37 cellular contexts compared by ENCODE assay signal in the genomic region with DNA sequence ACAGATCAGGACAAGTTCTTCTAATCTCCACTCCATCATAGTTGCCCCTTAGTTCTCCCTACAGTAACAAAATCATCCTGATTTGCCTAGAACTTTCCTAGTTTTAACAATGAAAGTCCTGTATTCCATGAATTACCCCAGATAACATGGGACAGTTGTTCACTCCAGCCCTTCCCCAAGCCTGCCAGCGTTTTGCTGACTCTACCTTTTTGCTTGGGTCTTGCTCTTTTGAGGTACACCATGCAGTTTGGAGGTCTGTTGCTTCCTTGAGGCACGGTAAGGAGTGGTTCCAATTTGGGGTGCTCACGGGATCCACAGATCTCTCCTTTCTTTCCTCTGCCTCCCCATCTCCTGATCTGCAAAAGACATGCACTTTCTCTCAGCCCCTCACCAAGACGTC.
"Had no signal": no experiment of that assay in that cellular context is flagged by ENCODE, and none has a peak within 500 bp of the region (broad histone marks: within the 10 kb centered on the region; RNA-seq: fewer than 3 reads in every experiment).

No MANE protein-coding gene starts in this region.

- ATAC-seq: activated CD8-positive, alpha-beta memory T cell treated with anti-CD3 and anti-CD28 coated beads, Interleukin-2, amount 10 ng/mL, durations not matched to agents 7 days and 5 days; activated CD8-positive, alpha-beta T cell treated with anti-CD3 and anti-CD28 coated beads, Interleukin-2, amount 10 ng/mL, durations not matched to agents 7 days and 5 days; activated naive CD8-positive, alpha-beta T cell treated with anti-CD3 and anti-CD28 coated beads, Interleukin-2, amount 50 U/mL, for 24 hours had no signal

- H3K27me3 Mint-ChIP-seq: activated CD8-positive, alpha-beta memory T cell treated with anti-CD3 and anti-CD28 coated beads, Interleukin-2, amount 10 ng/mL, durations not matched to agents 7 days and 5 days; activated naive CD4-positive, alpha-beta T cell treated with anti-CD3 and anti-CD28 coated beads, Interleukin-2, amount 50 U/mL, for 24 hours; activated naive CD8-positive, alpha-beta T cell treated with anti-CD3 and anti-CD28 coated beads, Interleukin-2, amount 10 ng/mL, durations not matched to agents 7 days and 5 days; activated T-cell treated with anti-CD3 and anti-CD28 coated beads, Interleukin-2, amount 50 U/mL, for 24 hours; central memory CD8-positive, alpha-beta T cell had no signal

- H3K27ac ChIP-seq: ascending aorta, cardiac muscle cell, VCaP had no signal

- H3K36me3 Mint-ChIP-seq: activated CD8-positive, alpha-beta memory T cell treated with anti-CD3 and anti-CD28 coated beads, Interleukin-2, amount 10 ng/mL, durations not matched to agents 7 days and 5 days; activated naive CD8-positive, alpha-beta T cell; brain had no signal

- H3K4me1 ChIP-seq: ascending aorta had no signal

- H3K4me3 Mint-ChIP-seq: activated B cell treated with CpG ODN at 0.5 μM for 24 hours; activated CD4-positive, alpha-beta memory T cell treated with anti-CD3 and anti-CD28 coated beads, Interleukin-2, amount 10 ng/mL, durations not matched to agents 7 days and 5 days; activated CD4-positive, alpha-beta T cell treated with anti-CD3 and anti-CD28 coated beads, Interleukin-2, amount 10 ng/mL, durations not matched to agents 24 days and 14 days; activated CD8-positive, alpha-beta memory T cell treated with anti-CD3 and anti-CD28 coated beads, Interleukin-2, amount 10 ng/mL, durations not matched to agents 7 days and 5 days; activated CD8-positive, alpha-beta T cell treated with anti-CD3 and anti-CD28 coated beads, Interleukin-2, amount 10 ng/mL, durations not matched to agents 7 days and 5 days; activated naive CD4-positive, alpha-beta T cell treated with anti-CD3 and anti-CD28 coated beads, Interleukin-2, amount 10 ng/mL, durations not matched to agents 7 days and 5 days; activated naive CD4-positive, alpha-beta T cell treated with anti-CD3 and anti-CD28 coated beads, Interleukin-2, amount 50 U/mL, for 24 hours; activated naive CD8-positive, alpha-beta T cell; activated naive CD8-positive, alpha-beta T cell treated with anti-CD3 and anti-CD28 coated beads, Interleukin-2, amount 10 ng/mL, durations not matched to agents 7 days and 5 days; activated naive CD8-positive, alpha-beta T cell treated with anti-CD3 and anti-CD28 coated beads, Interleukin-2, amount 50 U/mL, for 24 hours; activated T-cell treated with anti-CD3 and anti-CD28 coated beads, Interleukin-2, amount 50 U/mL, for 24 hours; brain; central memory CD8-positive, alpha-beta T cell; T-helper 1 cell treated with Interleukin-12 subunit alpha and Interleukin-12 subunit beta and Interleukin-4 antibody, amounts not matched to agents 30 μg/mL and 1 μg/mL, for 36 hours; T-helper 2 cell treated with Interferon-gamma antibody and Interleukin-4, amounts not matched to agents 5 μg/mL and 100 μg/mL, for 36 hours had no signal

- H3K9me3 ChIP-seq: ascending aorta had no signal

- DNase-seq: activated B cell treated with CpG ODN at 0.5 μM for 24 hours; activated CD4-positive, alpha-beta memory T cell treated with anti-CD3 and anti-CD28 coated beads, Interleukin-2, amount 10 ng/mL, durations not matched to agents 7 days and 5 days; activated CD4-positive, alpha-beta T cell treated with anti-CD3 and anti-CD28 coated beads for 4 hours; activated CD4-positive, alpha-beta T cell treated with anti-CD3 and anti-CD28 coated beads, Interleukin-2, amount 10 ng/mL, durations not matched to agents 24 days and 14 days; activated CD4-positive, alpha-beta T cell treated with anti-CD3 and anti-CD28 coated beads, Interleukin-2, amount 50 U/mL, for 1 hour; activated CD4-positive, alpha-beta T cell treated with anti-CD3 and anti-CD28 coated beads, Interleukin-2, amount 50 U/mL, for 48 hours; activated CD4-positive, CD25-positive, alpha-beta regulatory T cell treated with anti-CD3 and anti-CD28 coated beads, Interleukin-2, amount 50 U/mL, for 72 hours; activated CD8-positive, alpha-beta memory T cell treated with anti-CD3 and anti-CD28 coated beads for 24 hours; activated CD8-positive, alpha-beta memory T cell treated with anti-CD3 and anti-CD28 coated beads, Interleukin-2, amount 10 ng/mL, durations not matched to agents 7 days and 5 days; activated CD8-positive, alpha-beta memory T cell treated with anti-CD3 and anti-CD28 coated beads, Interleukin-2, amount 50 U/mL, for 48 hours; activated CD8-positive, alpha-beta T cell treated with anti-CD3 and anti-CD28 coated beads, Interleukin-2, amount 10 ng/mL, durations not matched to agents 7 days and 5 days; activated effector memory CD4-positive, alpha-beta T cell treated with Interleukin-2 at 50 U/mL for 16 hours; activated gamma-delta T cell; activated naive CD4-positive, alpha-beta T cell treated with anti-CD3 and anti-CD28 coated beads, Interleukin-2, amount 10 ng/mL, durations not matched to agents 7 days and 5 days; activated naive CD4-positive, alpha-beta T cell treated with Interleukin-2 at 50 U/mL for 16 hours; activated naive CD8-positive, alpha-beta T cell treated with anti-CD3 and anti-CD28 coated beads, Interleukin-2, amount 10 ng/mL, durations not matched to agents 7 days and 5 days; activated naive CD8-positive, alpha-beta T cell treated with anti-CD3 and anti-CD28 coated beads, Interleukin-2, amount 50 U/mL, for 24 hours; activated T-cell treated with anti-CD3 and anti-CD28 coated beads, Interleukin-2, amount 50 U/mL, for 24 hours; activated T-cell treated with anti-CD3 and anti-CD28 coated beads, Interleukin-2, amount 50 U/mL, for 48 hours; amygdala; anterior cingulate cortex; caudate nucleus; cerebellar nuclear complex; T-helper 2 cell; T-helper 9 cell had no signal

- H3K36me3 ChIP-seq: ascending aorta, cardiac muscle cell had no signal

- H3K27ac Mint-ChIP-seq: activated B cell treated with CpG ODN at 0.5 μM for 24 hours; activated CD4-positive, alpha-beta memory T cell treated with anti-CD3 and anti-CD28 coated beads, Interleukin-2, amount 10 ng/mL, durations not matched to agents 7 days and 5 days; activated CD4-positive, alpha-beta T cell treated with anti-CD3 and anti-CD28 coated beads, Interleukin-2, amount 10 ng/mL, durations not matched to agents 24 days and 14 days; activated CD8-positive, alpha-beta memory T cell treated with anti-CD3 and anti-CD28 coated beads, Interleukin-2, amount 10 ng/mL, durations not matched to agents 7 days and 5 days; activated CD8-positive, alpha-beta T cell treated with anti-CD3 and anti-CD28 coated beads, Interleukin-2, amount 10 ng/mL, durations not matched to agents 7 days and 5 days; activated naive CD4-positive, alpha-beta T cell treated with anti-CD3 and anti-CD28 coated beads, Interleukin-2, amount 10 ng/mL, durations not matched to agents 7 days and 5 days; activated naive CD4-positive, alpha-beta T cell treated with anti-CD3 and anti-CD28 coated beads, Interleukin-2, amount 50 U/mL, for 24 hours; activated naive CD8-positive, alpha-beta T cell; activated naive CD8-positive, alpha-beta T cell treated with anti-CD3 and anti-CD28 coated beads, Interleukin-2, amount 10 ng/mL, durations not matched to agents 7 days and 5 days; activated naive CD8-positive, alpha-beta T cell treated with anti-CD3 and anti-CD28 coated beads, Interleukin-2, amount 50 U/mL, for 24 hours; activated T-cell treated with anti-CD3 and anti-CD28 coated beads, Interleukin-2, amount 50 U/mL, for 24 hours; activated T-helper 2 cell treated with anti-CD3 and anti-CD28 coated beads, Interferon-gamma antibody, Interleukin-2, Interleukin-4, amounts not matched to agents 10 μg/mL and 5 μg/mL and 100 μg/mL, durations not matched to agents 14 hours and 24 hours and 36 hours; brain; T-helper 1 cell treated with Interleukin-12 subunit alpha and Interleukin-12 subunit beta and Interleukin-4 antibody, amounts not matched to agents 30 μg/mL and 1 μg/mL, for 36 hours; T-helper 2 cell treated with Interferon-gamma antibody and Interleukin-4, amounts not matched to agents 5 μg/mL and 100 μg/mL, for 36 hours had no signal

- H3K9me3 Mint-ChIP-seq: activated B cell treated with CpG ODN at 0.5 μM for 24 hours; activated naive CD8-positive, alpha-beta T cell treated with anti-CD3 and anti-CD28 coated beads, Interleukin-2, amount 50 U/mL, for 24 hours; activated T-cell treated with anti-CD3 and anti-CD28 coated beads, Interleukin-2, amount 50 U/mL, for 24 hours; brain; T-helper 2 cell treated with Interferon-gamma antibody and Interleukin-4, amounts not matched to agents 5 μg/mL and 100 μg/mL, for 36 hours had no signal

- H3K27me3 ChIP-seq: ascending aorta, cardiac muscle cell had no signal

- H3K4me3 ChIP-seq: ascending aorta, cardiac muscle cell had no signal

- FAIRE-seq: bronchial epithelial cell, TTC549 had no signal
